ENCODE assay signal across 15 cellular contexts in the genomic region with DNA sequence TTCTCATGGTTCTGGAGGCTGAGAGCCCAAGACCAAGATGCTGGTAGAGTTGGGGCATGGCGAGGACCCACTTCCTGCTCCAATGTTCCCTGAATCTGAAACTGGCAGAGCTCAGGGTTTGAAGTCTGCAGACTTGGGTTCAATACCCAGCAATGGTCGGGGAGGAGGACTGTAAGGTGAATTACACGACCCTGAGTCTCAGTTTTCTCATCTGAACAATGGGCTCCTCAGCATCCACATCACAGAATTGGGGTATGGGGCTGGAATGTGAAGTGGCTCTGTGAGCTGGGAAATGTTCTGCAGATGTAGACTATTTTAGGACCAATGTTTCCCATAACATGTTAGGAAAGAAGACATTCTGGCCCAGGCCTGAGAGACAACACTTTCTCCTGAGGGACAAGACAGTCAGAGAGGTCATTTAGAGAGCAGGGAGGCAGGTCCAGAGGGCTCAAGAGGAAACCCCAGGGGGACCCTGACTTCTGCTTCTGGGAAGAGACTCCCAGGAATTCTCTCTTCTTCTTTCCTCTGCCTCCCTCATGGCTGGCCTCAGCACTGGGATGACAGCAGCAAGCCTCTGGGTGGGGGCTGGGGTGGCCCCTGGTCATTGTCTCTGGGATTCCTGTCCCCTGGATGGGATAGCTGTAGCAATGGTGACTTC.
"Had no signal": no experiment of that assay in that cellular context is flagged by ENCODE, and none has a peak within 500 bp of the region (broad histone marks: within the 10 kb centered on the region; RNA-seq: fewer than 3 reads in every experiment).

No MANE protein-coding gene starts in this region.

- H3K27me3 ChIP-seq: tibial artery, uterus had no signal

- H3K9me3 ChIP-seq: lower lobe of right lung, tibial artery, uterus had no signal

- H3K27ac ChIP-seq: lower lobe of right lung, tibial artery, uterus had no signal

- H3K4me3 ChIP-seq: lower lobe of right lung, tibial artery, uterus had no signal

- H3K4me1 ChIP-seq: lower lobe of right lung, tibial artery, uterus had no signal

- H3K36me3 ChIP-seq: lower lobe of right lung, tibial artery, uterus had no signal

- ATAC-seq: activated T-helper 17 cell treated with anti-CD3 and anti-CD28 coated beads, Interleukin-2, amount 50 U/mL, for 72 hours; lower lobe of right lung had no signal

- DNase-seq: activated CD4-positive, alpha-beta T cell treated with anti-CD3 and anti-CD28 coated beads, Interleukin-2, amount 50 U/mL, for 1 hour; activated CD4-positive, CD25-positive, alpha-beta regulatory T cell; activated CD8-positive, alpha-beta memory T cell treated with anti-CD3 and anti-CD28 coated beads for 24 hours; activated naive CD4-positive, alpha-beta T cell treated with Interleukin-2 at 50 U/mL for 16 hours; activated T-cell treated with anti-CD3 and anti-CD28 coated beads for 4 hours; dermis blood vessel endothelial cell; hypothalamus; lower lobe of right lung; nephron progenitor cell; stimulated activated CD4-positive, alpha-beta T cell treated with anti-CD3 and anti-CD28 coated beads, Interleukin-4, amount 100 ng/mL, for 1 hour; stimulated activated naive CD4-positive, alpha-beta T cell; T-helper 2 cell; tibial artery; uterus had no signal
